In genomic region chr14:24597403-24597802, GRCh38 we compare ENCODE assay signal across 30 cellular contexts. TPM values are rescaled to one million over a fixed set of nuclear protein-coding genes. Genes with fewer than 3 reads are reported as not detected.
A peak's percentile ranks its signal among the peaks of the same experiment; 100 is the strongest.
DNase-seq lines count a peak whose midpoint lies in the region; ATAC-seq, FAIRE-seq and TF ChIP-seq lines count a peak whose summit lies in the region.
"Had no signal": no experiment of that assay in that cellular context is flagged by ENCODE, and none has a peak within 500 bp of the region (broad histone marks: within the 10 kb centered on the region; RNA-seq: fewer than 3 reads in every experiment).

No MANE protein-coding gene starts in this region.

- FAIRE-seq in HepG2 (lab: Jason Lieb, UNC) (no peak), GM12878 (lab: Jason Lieb, UNC) (peak; percentile 44)
- FAIRE-seq: G401.6, H54 had no signal

- H3K4me3 ChIP-seq in HepG2 (replicated peaks in 1 of 3; ENCODE audit: insufficient read depth in 1 of 3, low read depth in 2 of 3, low read length in 3 of 3) (no peak overlapping the region), right lobe of liver (no peak overlapping the region), GM12878 (no peak overlapping the region), WERI-Rb-1 (ENCODE audit: low read depth, low read length) (no peak overlapping the region)
- H3K4me3 ChIP-seq: BLaER1, SJCRH30 had no signal

- H3K27me3 ChIP-seq in HepG2 (ENCODE audit: control insufficient read depth in 1 of 2, insufficient read depth in 2 of 2, low read length in 2 of 2) (no peaks in the 10 kb centered on the region; a peak in 1 of 5 replicates), right lobe of liver (no peaks in the 10 kb centered on the region), GM12878 (replicated peaks in 1 of 2; ENCODE audit: control insufficient read depth in 2 of 2, insufficient read depth in 2 of 2, low read length in 1 of 2) (no peaks in the 10 kb centered on the region), WERI-Rb-1 (ENCODE audit: insufficient read depth, low read depth, severe bottlenecking) (peaks cover 10% of the 10 kb centered on the region)
- H3K27me3 ChIP-seq: BLaER1, SJCRH30 had no signal

- no peak for DNase-seq in HepG2 (ENCODE audit: low spot score)
- DNase-seq in right lobe of liver = no peak
- DNase-seq in GM12878 (ENCODE audit: low read depth, low spot score) = no peak
- no peak for DNase-seq in WERI-Rb-1
- no peak for DNase-seq in NCI-H2196 (lab: John Stamatoyannopoulos, UW; ENCODE audit: unreplicated experiment)
- no peak for DNase-seq in stimulated activated naive CD8-positive, alpha-beta T cell treated with anti-CD3 and anti-CD28 coated beads, Interleukin-15, Interleukin-2, amounts not matched to agents 100 U/mL and 50 U/mL, for 24 hours
- DNase-seq: CD4-positive, CD25-positive, alpha-beta regulatory T cell; DMS53; Karpas-422; MV-4-11; NCI-H1105; NCI-H1436 treated with DMSO at 0.1 percent for 48 hours; NCI-H1930; NCI-H2107; NCI-H446; NCI-H526; NCI-H82; NK-92 treated with Interleukin-12 subunit alpha and Interleukin-12 subunit beta, amount 100 ng/mL, for 24 hours; PC-3; SJCRH30 had no signal

- TF ChIP-seq POLR2A in HepG2 (IDR thresholded peaks at IDR 0.05; ENCODE audit: insufficient read depth in 1 of 2, low read depth in 2 of 2, low read length in 2 of 2) (no peak), right lobe of liver (IDR thresholded peaks at IDR 0.05) (no peak), GM12878 (IDR thresholded peaks at IDR 0.05; ENCODE audit: low read depth, low read length) (no peak)

- POLR2A ChIA-PET in HepG2 (lab: Yijun Ruan, JAX) = no interaction called here
- POLR2A ChIA-PET in GM12878 (lab: Charles Lee) = no interaction called here

- H3K9me3 ChIP-seq in HepG2 (ENCODE audit: low read length) (peaks cover 9% of the 10 kb centered on the region; the same call in 1 of the 2 replicates), right lobe of liver (no peaks in the 10 kb centered on the region), GM12878 (replicated peaks; ENCODE audit: control insufficient read depth, insufficient read depth, low read length) (peaks cover 3% of the 10 kb centered on the region; the same call in 1 of the 3 replicates), WERI-Rb-1 (ENCODE audit: severe bottlenecking) (no peaks in the 10 kb centered on the region)
- H3K9me3 ChIP-seq: SJCRH30 had no signal

- ATAC-seq in HepG2 (no peak), right lobe of liver (no peak), HG02885 (IDR thresholded peaks at IDR 0.05; ENCODE audit: poor library complexity, unreplicated experiment) (peak; percentile 42), GM12878 (no peak)
- ATAC-seq in stimulated activated naive CD8-positive, alpha-beta T cell treated with anti-CD3 and anti-CD28 coated beads, Interleukin-15, Interleukin-2, amounts not matched to agents 100 U/mL and 50 U/mL, for 24 hours = no peak
- ATAC-seq: PC-3, Right ventricle myocardium inferior, SK-N-SH treated with all-trans-retinoic acid at 6 μM for 48 hours had no signal

- no TSS peak for BruUV-seq in HepG2 (replicated peaks; lab: Mats Ljungman, UMichigan)
- BruUV-seq in GM12878 (replicated peaks; lab: Mats Ljungman, UMichigan) = no TSS peak

- SMC1A ChIA-PET in GM12878 (lab: Charles Lee; ENCODE audit: uncharacterized antibody, unreplicated experiment) = no interaction called here

- in situ Hi-C loops in HepG2 (cut with HindIII; ENCODE audit: extremely low pct_ligation_motif_present, low pct_unique_long_range_greater_than_20kb) (no loop called here), GM12878 (cut with MboI) (no loop called here)

- TF ChIP-seq CTCF in HepG2 (CRISPR knock-in tag; IDR thresholded peaks at IDR 0.05) (no peak), right lobe of liver (IDR thresholded peaks at IDR 0.05) (no peak), GM12878 (IDR thresholded peaks at IDR 0.05 in 2 of 3, conservative IDR thresholded peaks at IDR 0.05 in 1 of 3; ENCODE audit: control insufficient read depth in 2 of 3, extremely low read depth in 1 of 3, insufficient read depth in 1 of 3, low read depth in 3 of 3, low read length in 3 of 3) (no peak), WERI-Rb-1 (IDR thresholded peaks at IDR 0.05; ENCODE audit: low read depth, low read length) (no peak)

- no peaks in the 10 kb centered on the region for H3K36me3 ChIP-seq in HepG2 (replicated peaks in 1 of 2; ENCODE audit: control insufficient read depth in 1 of 2, insufficient read depth in 2 of 2, low read length in 2 of 2)
- no peaks in the 10 kb centered on the region for H3K36me3 ChIP-seq in right lobe of liver
- no peaks in the 10 kb centered on the region for H3K36me3 ChIP-seq in GM12878 (ENCODE audit: control insufficient read depth in 2 of 2, insufficient read depth in 2 of 2, low read length in 1 of 2)
- H3K36me3 ChIP-seq in WERI-Rb-1 = no peaks in the 10 kb centered on the region
- H3K36me3 ChIP-seq: BLaER1, SJCRH30 had no signal

- H3K4me2 ChIP-seq in HepG2 (ENCODE audit: low read depth, low read length) = no peak overlapping the region
- H3K4me2 ChIP-seq in GM12878 (ENCODE audit: control insufficient read depth, insufficient read depth) = no peak overlapping the region
- H3K4me2 ChIP-seq: BLaER1 had no signal

- H4K20me1 ChIP-seq in HepG2 (ENCODE audit: insufficient read depth, low read length) (no peaks in the 10 kb centered on the region), GM12878 (ENCODE audit: control insufficient read depth, insufficient read depth) (no peaks in the 10 kb centered on the region)
- H4K20me1 ChIP-seq: BLaER1 had no signal

- intact Hi-C loops in HepG2 (cut with micrococcal nuclease; ENCODE audit: unreplicated experiment) (no loop called here), right lobe of liver (cut with DNase I) (no loop called here), GM12878 (cut with micrococcal nuclease; ENCODE audit: unreplicated experiment) (no loop called here)

- no peak for TF ChIP-seq RAD21 in HepG2 (CRISPR knock-in tag; IDR thresholded peaks at IDR 0.05)
- no peak for TF ChIP-seq RAD21 in GM12878 (IDR thresholded peaks at IDR 0.05; ENCODE audit: insufficient read depth, low read depth, low read length)

- RAD21 ChIA-PET in GM12878 (lab: Charles Lee; ENCODE audit: unreplicated experiment) = no interaction called here

- H3K9ac ChIP-seq in HepG2 (ENCODE audit: insufficient read depth, low read depth, low read length) (no peak overlapping the region), GM12878 (ENCODE audit: control insufficient read depth, insufficient read depth, low read length) (no peak overlapping the region)
- H3K9ac ChIP-seq: BLaER1 had no signal

- no peak overlapping the region for H2AFZ ChIP-seq in HepG2 (ENCODE audit: low read length)
- H2AFZ ChIP-seq in GM12878 (ENCODE audit: control insufficient read depth, low read depth, low read length) = no peak overlapping the region

- no peak overlapping the region for H3K27ac ChIP-seq in HepG2 (ENCODE audit: extremely low read length, insufficient read depth, low read length)
- H3K27ac ChIP-seq in right lobe of liver = no peak overlapping the region
- H3K27ac ChIP-seq in GM12878 (ENCODE audit: control insufficient read depth, insufficient read depth) = no peak overlapping the region
- H3K27ac ChIP-seq in WERI-Rb-1 = no peak overlapping the region
- H3K27ac ChIP-seq: BLaER1, HL-60, SJCRH30 had no signal

- TF ChIP-seq EP300 in HepG2 (IDR thresholded peaks at IDR 0.05; ENCODE audit: low read depth in 2 of 2, low read length in 2 of 2) (no peak), HepG2 (CRISPR knock-in tag; IDR thresholded peaks at IDR 0.05; ENCODE audit: borderline replicate concordance) (no peak), GM12878 (IDR thresholded peaks at IDR 0.05; ENCODE audit: borderline replicate concordance in 1 of 2, control insufficient read depth in 1 of 2, low read depth in 2 of 2, low read length in 2 of 2) (no peak)

- no peaks in the 10 kb centered on the region for H3K79me2 ChIP-seq in HepG2 (ENCODE audit: insufficient read depth, low read length)
- H3K79me2 ChIP-seq in GM12878 (ENCODE audit: control insufficient read depth, insufficient read depth, low read length) = no peaks in the 10 kb centered on the region

- CTCF ChIA-PET in HepG2 (lab: Yijun Ruan, JAX; ENCODE audit: low intra/inter-chr PET ratio, low total read pairs) (no interaction called here), GM12878 (lab: Yijun Ruan, JAX) (interaction anchor here (0.9 to 2.4 kb wide), 2 partner anchors 8 to 11 kb away, joined by 3 to 8 read pairs; no protein-coding TSS in a partner anchor)

- no peaks in the 10 kb centered on the region for H3K4me1 ChIP-seq in HepG2 (ENCODE audit: insufficient read depth, low read length)
- no peaks in the 10 kb centered on the region for H3K4me1 ChIP-seq in right lobe of liver
- H3K4me1 ChIP-seq in GM12878 (ENCODE audit: control insufficient read depth, insufficient read depth, low read length) = no peaks in the 10 kb centered on the region
- H3K4me1 ChIP-seq: BLaER1, SJCRH30 had no signal

RNA-seq across cellular contexts. Expression of gene GZMH, which starts 12.1 kb away (rescaled TPM):
- total RNA-seq in HepG2 (2016; rRNA removed; fragmentation: Illumina TruSeq; extraction: Trizol) = not detected in 2 replicates
- not detected in 2 replicates for total RNA-seq in HepG2 (2016; cell fraction: cytosol; rRNA removed; fragmentation: Illumina TruSeq; extraction: Trizol; ENCODE audit: low read depth)
- not detected in 2 replicates for total RNA-seq in HepG2 (2016; cell fraction: insoluble cytoplasmic fraction; rRNA removed; fragmentation: Illumina TruSeq; extraction: Trizol)
- not detected in 2 replicates for total RNA-seq in HepG2 (2016; cell fraction: membrane; rRNA removed; fragmentation: Illumina TruSeq; extraction: Trizol)
- not detected in 2 replicates for total RNA-seq in HepG2 (2016; cell fraction: nucleus; rRNA removed; fragmentation: Illumina TruSeq; extraction: Trizol)
- polyA plus RNA-seq in HepG2 (2011; rRNA removed) = 0.08 TPM in 1 of 2 replicates, not detected in the other
- not detected in 2 replicates for polyA plus RNA-seq in HepG2 (2011; cell fraction: cytosol; rRNA removed)
- polyA plus RNA-seq in HepG2 (2011; cell fraction: nucleus; rRNA removed) = not detected in 2 replicates
- not detected in 2 replicates for polyA plus RNA-seq in HepG2 (2012)
- polyA plus RNA-seq in HepG2 (2016; cell fraction: cytosol; fragmentation: Illumina TruSeq; extraction: Trizol; ENCODE audit: low read depth) = not detected in 2 replicates
- not detected in 2 replicates for polyA plus RNA-seq in HepG2 (2016; cell fraction: insoluble cytoplasmic fraction; fragmentation: Illumina TruSeq; extraction: Trizol; ENCODE audit: low read depth)
- not detected in 2 replicates for polyA plus RNA-seq in HepG2 (2016; cell fraction: membrane; fragmentation: Illumina TruSeq; extraction: Trizol; ENCODE audit: low read depth)
- not detected in 2 replicates for polyA plus RNA-seq in HepG2 (2016; cell fraction: nucleus; fragmentation: Illumina TruSeq; extraction: Trizol; ENCODE audit: insufficient read depth, low read depth)
- polyA minus RNA-seq in HepG2 (2011; rRNA and poly(A)+ RNA removed; ENCODE audit: low replicate concordance) = not detected in 2 replicates
- not detected in 2 replicates for polyA minus RNA-seq in HepG2 (2011; cell fraction: cytosol; rRNA and poly(A)+ RNA removed)
- not detected in 2 replicates for polyA minus RNA-seq in HepG2 (2011; cell fraction: nucleus; rRNA and poly(A)+ RNA removed)
- under 1 TPM in 5 of 6 experiments, not detected in 1; 0.44 to 0.93 (median 0.48) TPM for total RNA-seq in right lobe of liver
- total RNA-seq in GM12878 (2013; cell fraction: nucleolus; rRNA removed) = not detected in 2 replicates
- total RNA-seq in GM12878 (2014; rRNA removed) = 0.16 TPM in 1 of 2 replicates, not detected in the other
- 0.18 TPM in 1 of 2 replicates, not detected in the other for total RNA-seq in GM12878 (2014; rRNA removed; fragmentation: Illumina TruSeq; extraction: Trizol)
- not detected in 2 replicates for total RNA-seq in GM12878 (2021)
- polyA plus RNA-seq in GM12878 (2011; ENCODE audit: low read depth) = not detected
- polyA plus RNA-seq in GM12878 (2011; rRNA removed) = not detected in 2 replicates
- polyA plus RNA-seq in GM12878 (2011; cell fraction: cytosol; rRNA removed) = not detected in 2 replicates
- polyA plus RNA-seq in GM12878 (2011; cell fraction: nucleus; rRNA removed) = not detected in 2 replicates
- polyA plus RNA-seq in GM12878 (2012) = not detected in 2 replicates
- 0.16 TPM in 1 of 2 replicates, not detected in the other for polyA plus RNA-seq in GM12878 (2014; fragmentation: Illumina TruSeq; extraction: Trizol)
- under 1 TPM; 0.18 to 0.53 TPM for polyA plus RNA-seq in GM12878 (2014; fragmentation: Nextera tagmentation; extraction: Ambion mirVana)
- polyA plus RNA-seq in GM12878 (2014; rRNA removed) = 0.24 and 0.27 TPM in 2 replicates
- not detected for polyA plus RNA-seq in GM12878 (2016; fragmentation: Nextera tagmentation; extraction: Ambion mirVana)
- polyA minus RNA-seq in GM12878 (2011; rRNA and poly(A)+ RNA removed) = not detected in 2 replicates
- not detected in 2 replicates for polyA minus RNA-seq in GM12878 (2011; cell fraction: cytosol; rRNA and poly(A)+ RNA removed)
- not detected in 2 replicates for polyA minus RNA-seq in GM12878 (2011; cell fraction: nucleus; rRNA and poly(A)+ RNA removed)
- total RNA-seq: A172, PC-3, RPMI7951, SJCRH30 had no signal
- polyA plus RNA-seq: AG04450 had no signal

RNA-seq across cellular contexts. Expression of gene CTSG, which starts 21.4 kb away (rescaled TPM):
- total RNA-seq in HepG2 (2016; rRNA removed; fragmentation: Illumina TruSeq; extraction: Trizol) (not detected in 2 replicates), right lobe of liver (1 to 10 TPM in 2 of 6 experiments, not detected in 4; 1.8 to 2.5 TPM), GM12878 (2014; rRNA removed) (not detected in 2 replicates), GM12878 (2014; rRNA removed; fragmentation: Illumina TruSeq; extraction: Trizol) (not detected in 2 replicates), GM12878 (2021) (not detected in 2 replicates)
- total RNA-seq in HepG2 (2016; cell fraction: cytosol; rRNA removed; fragmentation: Illumina TruSeq; extraction: Trizol; ENCODE audit: low read depth) = not detected in 2 replicates
- total RNA-seq in HepG2 (2016; cell fraction: insoluble cytoplasmic fraction; rRNA removed; fragmentation: Illumina TruSeq; extraction: Trizol) = not detected in 2 replicates
- total RNA-seq in HepG2 (2016; cell fraction: membrane; rRNA removed; fragmentation: Illumina TruSeq; extraction: Trizol) = not detected in 2 replicates
- not detected in 2 replicates for total RNA-seq in HepG2 (2016; cell fraction: nucleus; rRNA removed; fragmentation: Illumina TruSeq; extraction: Trizol)
- polyA plus RNA-seq in HepG2 (2011; rRNA removed) (not detected in 2 replicates), GM12878 (2011; rRNA removed) (not detected in 2 replicates), GM12878 (2014; fragmentation: Illumina TruSeq; extraction: Trizol) (not detected in 2 replicates), GM12878 (2014; fragmentation: Nextera tagmentation; extraction: Ambion mirVana) (not detected), GM12878 (2014; rRNA removed) (not detected in 2 replicates), GM12878 (2016; fragmentation: Nextera tagmentation; extraction: Ambion mirVana) (not detected)
- not detected in 2 replicates for polyA plus RNA-seq in HepG2 (2011; cell fraction: cytosol; rRNA removed)
- polyA plus RNA-seq in HepG2 (2011; cell fraction: nucleus; rRNA removed) = not detected in 2 replicates
- not detected in 2 replicates for polyA plus RNA-seq in HepG2 (2012)
- not detected in 2 replicates for polyA plus RNA-seq in HepG2 (2016; cell fraction: cytosol; fragmentation: Illumina TruSeq; extraction: Trizol; ENCODE audit: low read depth)
- polyA plus RNA-seq in HepG2 (2016; cell fraction: insoluble cytoplasmic fraction; fragmentation: Illumina TruSeq; extraction: Trizol; ENCODE audit: low read depth) = not detected in 2 replicates
- not detected in 2 replicates for polyA plus RNA-seq in HepG2 (2016; cell fraction: membrane; fragmentation: Illumina TruSeq; extraction: Trizol; ENCODE audit: low read depth)
- polyA plus RNA-seq in HepG2 (2016; cell fraction: nucleus; fragmentation: Illumina TruSeq; extraction: Trizol; ENCODE audit: insufficient read depth, low read depth) = not detected in 2 replicates
- polyA minus RNA-seq in HepG2 (2011; rRNA and poly(A)+ RNA removed; ENCODE audit: low replicate concordance) = not detected in 2 replicates
- polyA minus RNA-seq in HepG2 (2011; cell fraction: cytosol; rRNA and poly(A)+ RNA removed) = not detected in 2 replicates
- not detected in 2 replicates for polyA minus RNA-seq in HepG2 (2011; cell fraction: nucleus; rRNA and poly(A)+ RNA removed)
- total RNA-seq in GM12878 (2013; cell fraction: nucleolus; rRNA removed) = not detected in 2 replicates
- not detected for polyA plus RNA-seq in GM12878 (2011; ENCODE audit: low read depth)
- not detected in 2 replicates for polyA plus RNA-seq in GM12878 (2011; cell fraction: cytosol; rRNA removed)
- polyA plus RNA-seq in GM12878 (2011; cell fraction: nucleus; rRNA removed) = not detected in 2 replicates
- polyA plus RNA-seq in GM12878 (2012) = not detected in 2 replicates
- polyA minus RNA-seq in GM12878 (2011; rRNA and poly(A)+ RNA removed) = not detected in 2 replicates
- not detected in 2 replicates for polyA minus RNA-seq in GM12878 (2011; cell fraction: cytosol; rRNA and poly(A)+ RNA removed)
- polyA minus RNA-seq in GM12878 (2011; cell fraction: nucleus; rRNA and poly(A)+ RNA removed) = not detected in 2 replicates
- total RNA-seq: A172; CD4-positive, CD25-positive, alpha-beta regulatory T cell; PC-3; RPMI7951; SJCRH30 had no signal
- polyA plus RNA-seq: AG04450; CD4-positive, CD25-positive, alpha-beta regulatory T cell had no signal

RNA-seq across cellular contexts. Expression of gene GZMB, which starts 36.6 kb away (rescaled TPM):
- total RNA-seq in HepG2 (2016; rRNA removed; fragmentation: Illumina TruSeq; extraction: Trizol) (not detected in 2 replicates), right lobe of liver (under 1 TPM in 4 of 6 experiments, not detected in 2; 0.66 to 0.88 (median 0.78) TPM), GM12878 (2014; rRNA removed) (not detected in 2 replicates), GM12878 (2014; rRNA removed; fragmentation: Illumina TruSeq; extraction: Trizol) (not detected in 2 replicates), GM12878 (2021) (0.87 and 1.1 TPM in 2 replicates)
- total RNA-seq in HepG2 (2016; cell fraction: cytosol; rRNA removed; fragmentation: Illumina TruSeq; extraction: Trizol; ENCODE audit: low read depth) = not detected in 2 replicates
- not detected in 2 replicates for total RNA-seq in HepG2 (2016; cell fraction: insoluble cytoplasmic fraction; rRNA removed; fragmentation: Illumina TruSeq; extraction: Trizol)
- not detected in 2 replicates for total RNA-seq in HepG2 (2016; cell fraction: membrane; rRNA removed; fragmentation: Illumina TruSeq; extraction: Trizol)
- not detected in 2 replicates for total RNA-seq in HepG2 (2016; cell fraction: nucleus; rRNA removed; fragmentation: Illumina TruSeq; extraction: Trizol)
- polyA plus RNA-seq in HepG2 (2011; rRNA removed) (0.10 and 0.12 TPM in 2 replicates), GM12878 (2011; rRNA removed) (not detected in 2 replicates), GM12878 (2014; fragmentation: Illumina TruSeq; extraction: Trizol) (0.38 TPM in 1 of 2 replicates, not detected in the other), GM12878 (2014; fragmentation: Nextera tagmentation; extraction: Ambion mirVana) (under 1 TPM in 1 of 2 experiments, not detected in 1; 0.19 TPM), GM12878 (2014; rRNA removed) (not detected in 2 replicates), GM12878 (2016; fragmentation: Nextera tagmentation; extraction: Ambion mirVana) (not detected)
- polyA plus RNA-seq in HepG2 (2011; cell fraction: cytosol; rRNA removed) = 0.07 and 0.13 TPM in 2 replicates
- polyA plus RNA-seq in HepG2 (2011; cell fraction: nucleus; rRNA removed) = not detected in 2 replicates
- not detected in 2 replicates for polyA plus RNA-seq in HepG2 (2012)
- not detected in 2 replicates for polyA plus RNA-seq in HepG2 (2016; cell fraction: cytosol; fragmentation: Illumina TruSeq; extraction: Trizol; ENCODE audit: low read depth)
- not detected in 2 replicates for polyA plus RNA-seq in HepG2 (2016; cell fraction: insoluble cytoplasmic fraction; fragmentation: Illumina TruSeq; extraction: Trizol; ENCODE audit: low read depth)
- not detected in 2 replicates for polyA plus RNA-seq in HepG2 (2016; cell fraction: membrane; fragmentation: Illumina TruSeq; extraction: Trizol; ENCODE audit: low read depth)
- polyA plus RNA-seq in HepG2 (2016; cell fraction: nucleus; fragmentation: Illumina TruSeq; extraction: Trizol; ENCODE audit: insufficient read depth, low read depth) = not detected in 2 replicates
- polyA minus RNA-seq in HepG2 (2011; rRNA and poly(A)+ RNA removed; ENCODE audit: low replicate concordance) = not detected in 2 replicates
- not detected in 2 replicates for polyA minus RNA-seq in HepG2 (2011; cell fraction: cytosol; rRNA and poly(A)+ RNA removed)
- not detected in 2 replicates for polyA minus RNA-seq in HepG2 (2011; cell fraction: nucleus; rRNA and poly(A)+ RNA removed)
- not detected in 2 replicates for total RNA-seq in GM12878 (2013; cell fraction: nucleolus; rRNA removed)
- polyA plus RNA-seq in GM12878 (2011; ENCODE audit: low read depth) = not detected
- polyA plus RNA-seq in GM12878 (2011; cell fraction: cytosol; rRNA removed) = 0.10 TPM in 1 of 2 replicates, not detected in the other
- polyA plus RNA-seq in GM12878 (2011; cell fraction: nucleus; rRNA removed) = not detected in 2 replicates
- 0.25 and 0.85 TPM in 2 replicates for polyA plus RNA-seq in GM12878 (2012)
- polyA minus RNA-seq in GM12878 (2011; rRNA and poly(A)+ RNA removed) = not detected in 2 replicates
- not detected in 2 replicates for polyA minus RNA-seq in GM12878 (2011; cell fraction: cytosol; rRNA and poly(A)+ RNA removed)
- polyA minus RNA-seq in GM12878 (2011; cell fraction: nucleus; rRNA and poly(A)+ RNA removed) = not detected in 2 replicates
- total RNA-seq: A172; CD4-positive, CD25-positive, alpha-beta regulatory T cell; PC-3; RPMI7951; SJCRH30 had no signal
- polyA plus RNA-seq: AG04450 had no signal
